Comparison of ENCODE assay signal across 26 cellular contexts in the genomic region with DNA sequence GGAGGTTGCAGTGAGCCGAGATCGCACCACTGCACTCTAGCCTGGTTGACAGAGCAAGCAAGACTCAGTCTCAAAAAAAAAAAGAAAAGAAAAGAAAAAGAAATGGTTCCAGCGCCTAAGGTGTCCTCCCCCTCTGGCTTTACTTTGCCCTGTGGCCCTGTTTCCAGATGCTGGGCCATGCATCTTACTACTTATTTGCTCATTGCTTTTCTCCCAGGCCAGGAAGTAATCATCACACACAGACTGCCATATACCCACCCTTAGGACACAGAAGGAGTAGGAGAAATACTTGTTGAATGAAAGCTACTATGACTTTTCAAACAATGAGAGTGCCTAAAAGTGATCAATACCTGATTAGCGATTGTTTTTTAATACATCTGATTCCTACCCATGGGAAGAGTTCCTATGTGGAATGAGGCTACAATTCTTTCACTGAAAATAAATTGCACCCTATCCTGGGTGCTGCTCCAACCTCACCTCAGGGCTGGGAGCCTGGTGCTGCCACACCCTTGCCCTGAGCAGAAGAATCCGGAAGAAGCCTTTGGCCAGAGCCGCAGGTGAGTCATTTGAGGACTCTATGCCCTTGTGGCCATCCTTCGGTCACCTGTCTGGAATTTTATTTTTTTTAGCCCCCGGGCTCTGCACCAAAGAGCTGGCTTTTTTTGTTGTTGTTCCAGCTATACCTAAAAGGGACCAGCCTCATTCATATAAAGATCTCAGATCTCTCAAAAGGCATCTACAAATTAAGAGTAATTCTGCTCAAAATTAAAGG. TPM values are rescaled to one million over a fixed set of nuclear protein-coding genes. Genes with fewer than 3 reads are reported as not detected.
DNase-seq lines count a peak whose midpoint lies in the region; ATAC-seq, FAIRE-seq and TF ChIP-seq lines count a peak whose summit lies in the region.
"Had no signal": no experiment of that assay in that cellular context is flagged by ENCODE, and none has a peak within 500 bp of the region (broad histone marks: within the 10 kb centered on the region; RNA-seq: fewer than 3 reads in every experiment).

No MANE protein-coding gene starts in this region.

- dilution Hi-C loops in mammary epithelial cell (cut with HindIII; ENCODE audit: low sequenced_read_pairs) = loop anchor here (5.0 kb wide), 1 partner anchor 39 kb away; no protein-coding TSS in a partner anchor

- WGBS in mammary epithelial cell (ENCODE audit: low coverage, missing lambda C conversion rate) = 46% methylated on average over 8 of the region's 8 CpGs

- H3K4me3 Mint-ChIP-seq in neural progenitor cell = no peak overlapping the region
- H3K4me3 Mint-ChIP-seq: activated naive CD8-positive, alpha-beta T cell treated with anti-CD3 and anti-CD28 coated beads for 36 hours; activated T-helper 17 cell treated with anti-CD3 and anti-CD28 coated beads, Interleukin-2, amount 50 U/mL, for 72 hours; T-cell had no signal

- H4K20me1 ChIP-seq in mammary epithelial cell (ENCODE audit: insufficient read depth, low read length) = no peaks in the 10 kb centered on the region
- no peaks in the 10 kb centered on the region for H4K20me1 ChIP-seq in neural progenitor cell (ENCODE audit: low read depth)

- H3K36me3 ChIP-seq in mammary epithelial cell (ENCODE audit: insufficient read depth, low read length) (no peaks in the 10 kb centered on the region), lower lobe of right lung (no peaks in the 10 kb centered on the region), neural progenitor cell (no peaks in the 10 kb centered on the region)
- H3K36me3 ChIP-seq: BE2C, neutrophil, spleen, vagina had no signal

- H3F3A ChIP-seq in neural progenitor cell (ENCODE audit: low read depth) = no peaks in the 10 kb centered on the region

- ATAC-seq in lower lobe of right lung (peak; percentile 69 to 89), GM19452 (IDR thresholded peaks at IDR 0.05; ENCODE audit: unreplicated experiment) (no peak), HG03135 (IDR thresholded peaks at IDR 0.05; ENCODE audit: unreplicated experiment) (no peak), HG03045 (IDR thresholded peaks at IDR 0.05; ENCODE audit: unreplicated experiment) (no peak)
- ATAC-seq: activated T-helper 17 cell treated with anti-CD3 and anti-CD28 coated beads, Interleukin-2, amount 50 U/mL, for 72 hours; Right ventricle myocardium inferior; T-cell had no signal

- in situ Hi-C loops in mammary epithelial cell (cut with MboI; ENCODE audit: low sequenced_read_pairs in 2 of 2) = no loop called here

- H2AFZ ChIP-seq in mammary epithelial cell (ENCODE audit: low read depth, low read length) (no peak overlapping the region), neural progenitor cell (replicated peaks) (no peak overlapping the region)

- no peaks in the 10 kb centered on the region for H3K9me3 Mint-ChIP-seq in neural progenitor cell
- H3K9me3 Mint-ChIP-seq: activated naive CD8-positive, alpha-beta T cell treated with anti-CD3 and anti-CD28 coated beads for 36 hours; activated T-helper 17 cell treated with anti-CD3 and anti-CD28 coated beads, Interleukin-2, amount 50 U/mL, for 72 hours; T-cell had no signal

- H3K79me2 ChIP-seq in mammary epithelial cell (ENCODE audit: insufficient read depth, low read length) = no peaks in the 10 kb centered on the region
- H3K79me2 ChIP-seq in neural progenitor cell (ENCODE audit: low read depth) = no peaks in the 10 kb centered on the region

- no peaks in the 10 kb centered on the region for H3K9me3 ChIP-seq in mammary epithelial cell (replicated peaks; ENCODE audit: insufficient read depth, low read length)
- H3K9me3 ChIP-seq in lower lobe of right lung = no peaks in the 10 kb centered on the region
- H3K9me3 ChIP-seq in neural progenitor cell (ENCODE audit: low read depth) = no peaks in the 10 kb centered on the region
- H3K9me3 ChIP-seq: BE2C, neutrophil, spleen, vagina had no signal

- H3K9ac ChIP-seq in mammary epithelial cell (ENCODE audit: insufficient read depth, low read length) (peak overlapping the region; percentile 21), neural progenitor cell (no peak overlapping the region)

- TF ChIP-seq CTCF in mammary epithelial cell (conservative IDR thresholded peaks at IDR 0.05 in 1 of 2, IDR thresholded peaks at IDR 0.05 in 1 of 2; ENCODE audit: extremely low read depth in 1 of 2, insufficient read depth in 1 of 2, low read depth in 1 of 2, low read length in 2 of 2) (no peak), lower lobe of right lung (IDR thresholded peaks at IDR 0.05) (no peak), neural progenitor cell (IDR thresholded peaks at IDR 0.05) (no peak)

- intact Hi-C loops in mammary epithelial cell (cut with micrococcal nuclease) = no loop called here
- intact Hi-C loops in lower lobe of right lung (cut with DNase I) = no loop called here

- H3K4me3 ChIP-seq in mammary epithelial cell (replicated peaks in 1 of 3; ENCODE audit: insufficient read depth in 1 of 3, low read depth in 2 of 3, low read length in 3 of 3) (no peak overlapping the region), lower lobe of right lung (no peak overlapping the region), neural progenitor cell (no peak overlapping the region)
- H3K4me3 ChIP-seq: spleen, vagina had no signal

- DNase-seq in 8988T (peak; percentile 35), HTR-8/SVneo (ENCODE audit: insufficient read length, low spot score) (no peak), mammary epithelial cell (peak; percentile 74), lower lobe of right lung (no peak), neural progenitor cell (ENCODE audit: low spot score) (no peak)
- DNase-seq: activated CD4-positive, alpha-beta T cell treated with anti-CD3 and anti-CD28 coated beads for 4 hours; activated naive CD8-positive, alpha-beta T cell treated with anti-CD3 and anti-CD28 coated beads for 36 hours; BE2C; COR-L47; effector memory CD4-positive, alpha-beta T cell; EL; NCI-H1105; NCI-H524; spleen; stimulated activated CD4-positive, alpha-beta T cell treated with anti-CD3 and anti-CD28 coated beads, Interleukin-4, amount 100 ng/mL, for 4 hours; T-cell had no signal

- H3K4me1 Mint-ChIP-seq in neural progenitor cell = no peaks in the 10 kb centered on the region
- H3K4me1 Mint-ChIP-seq: activated naive CD8-positive, alpha-beta T cell treated with anti-CD3 and anti-CD28 coated beads for 36 hours; activated T-helper 17 cell treated with anti-CD3 and anti-CD28 coated beads, Interleukin-2, amount 50 U/mL, for 72 hours; T-cell had no signal

- peak overlapping the region; percentile 70 for H3K27ac ChIP-seq in mammary epithelial cell (ENCODE audit: insufficient read depth, low read depth, low read length)
- H3K27ac ChIP-seq in lower lobe of right lung = no peak overlapping the region
- no peak overlapping the region for H3K27ac ChIP-seq in neural progenitor cell
- H3K27ac ChIP-seq: neutrophil, spleen, vagina had no signal

- peak; percentile 52 for FAIRE-seq in HTR-8/SVneo (lab: Jason Lieb, UNC)
- FAIRE-seq: A204.1, GM18507 had no signal

- no peaks in the 10 kb centered on the region for H3K36me3 Mint-ChIP-seq in neural progenitor cell
- H3K36me3 Mint-ChIP-seq: activated naive CD8-positive, alpha-beta T cell treated with anti-CD3 and anti-CD28 coated beads for 36 hours; T-cell had no signal

- peaks cover 9% of the 10 kb centered on the region for H3K27me3 Mint-ChIP-seq in neural progenitor cell (ENCODE audit: insufficient read depth, low read depth)
- H3K27me3 Mint-ChIP-seq: activated naive CD8-positive, alpha-beta T cell treated with anti-CD3 and anti-CD28 coated beads for 36 hours had no signal

- BruUV-seq in mammary epithelial cell (replicated peaks; lab: Mats Ljungman, UMichigan) = no TSS peak

- peak overlapping the region; percentile 62 for H3K4me2 ChIP-seq in mammary epithelial cell (ENCODE audit: insufficient read depth, low read depth, low read length)
- H3K4me2 ChIP-seq in neural progenitor cell = no peak overlapping the region

- H3K4me1 ChIP-seq in mammary epithelial cell (ENCODE audit: insufficient read depth, low read length) (peaks cover 17% of the 10 kb centered on the region), lower lobe of right lung (no peaks in the 10 kb centered on the region), neural progenitor cell (peaks cover 14% of the 10 kb centered on the region)
- H3K4me1 ChIP-seq: BE2C, spleen, vagina had no signal

- CTCF ChIA-PET in mammary epithelial cell (lab: Charles Lee; ENCODE audit: low non-redundant PET) = no interaction called here

- H3K27ac Mint-ChIP-seq in neural progenitor cell = no peak overlapping the region
- H3K27ac Mint-ChIP-seq: activated naive CD8-positive, alpha-beta T cell treated with anti-CD3 and anti-CD28 coated beads for 36 hours; activated T-helper 17 cell treated with anti-CD3 and anti-CD28 coated beads, Interleukin-2, amount 50 U/mL, for 72 hours; T-cell had no signal

- H3K27me3 ChIP-seq in mammary epithelial cell (ENCODE audit: insufficient read depth, low read length) (no peaks in the 10 kb centered on the region), lower lobe of right lung (ENCODE audit: low read depth) (no peaks in the 10 kb centered on the region), neural progenitor cell (no peaks in the 10 kb centered on the region)
- H3K27me3 ChIP-seq: BE2C, neutrophil, spleen, vagina had no signal

RNA-seq across cellular contexts. Expression of a gene that starts 22.7 kb away (rescaled TPM):
- total RNA-seq in mammary epithelial cell (10 to 100 TPM; 20.0 to 23.3 TPM), lower lobe of right lung (4.2 TPM), neural progenitor cell (ENCODE audit: low replicate concordance) (0.60 and 1.1 TPM in 2 replicates)
- 12.7 TPM for polyA plus RNA-seq in mammary epithelial cell
- 18.0 TPM for polyA minus RNA-seq in mammary epithelial cell
- total RNA-seq: activated naive CD8-positive, alpha-beta T cell treated with anti-CD3 and anti-CD28 coated beads for 36 hours; activated T-helper 17 cell treated with anti-CD3 and anti-CD28 coated beads, Interleukin-2, amount 50 U/mL, for 72 hours; pulmonary artery endothelial cell had no signal

Comparison
In these comparisons a context has a peak if more than half of its experiments do, and no peak if none do; other contexts are left out.
1. DNase-seq: peak in 8988T (single experiment) and mammary epithelial cell (single experiment); none in HTR-8/SVneo (single experiment), lower lobe of right lung (single experiment) and neural progenitor cell (single experiment).
2. ATAC-seq: peak in lower lobe of right lung (2 of 2); none in GM19452 (single experiment), HG03135 (single experiment) and HG03045 (single experiment).